13 cellular contexts compared by ENCODE assay signal in the genomic region with DNA sequence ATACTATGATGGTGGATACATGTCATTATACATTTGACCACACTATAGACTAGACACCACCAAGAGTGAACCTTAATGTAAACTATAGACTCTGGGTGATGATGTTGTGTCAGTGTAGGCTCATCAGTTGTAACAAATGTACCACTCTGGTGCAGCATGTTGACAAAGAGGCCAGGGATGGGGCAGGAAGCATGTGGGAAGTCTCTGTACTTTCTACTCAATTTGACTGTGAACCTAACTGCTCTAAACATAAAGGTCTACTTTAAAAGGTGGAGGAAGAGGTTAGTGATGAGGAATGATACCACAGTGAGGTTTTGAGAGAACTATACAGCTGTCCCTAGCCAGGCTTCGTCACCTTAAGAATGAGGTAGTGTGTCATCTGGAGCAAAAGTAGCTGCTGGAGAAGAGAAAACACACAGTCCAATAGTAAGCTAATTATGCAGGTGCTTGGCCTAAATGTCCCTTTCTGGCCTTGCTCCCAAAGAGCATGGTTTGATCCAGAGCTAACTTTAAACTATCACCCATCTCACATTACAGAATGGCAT. TPM values are rescaled to one million over a fixed set of nuclear protein-coding genes. Genes with fewer than 3 reads are reported as not detected.
DNase-seq lines count a peak whose midpoint lies in the region; ATAC-seq, FAIRE-seq and TF ChIP-seq lines count a peak whose summit lies in the region.
"Had no signal": no experiment of that assay in that cellular context is flagged by ENCODE, and none has a peak within 500 bp of the region (broad histone marks: within the 10 kb centered on the region; RNA-seq: fewer than 3 reads in every experiment).

No MANE protein-coding gene starts in this region.

- no peaks in the 10 kb centered on the region for H3K36me3 ChIP-seq in hepatocyte (replicated peaks; ENCODE audit: insufficient read depth, low read depth)

- H2AFZ ChIP-seq in hepatocyte = no peak overlapping the region

- H3K4me1 ChIP-seq in hepatocyte (ENCODE audit: insufficient read depth) = no peaks in the 10 kb centered on the region

- H3K4me3 ChIP-seq in hepatocyte = no peak overlapping the region

- DNase-seq in GM12891 (ENCODE audit: insufficient read length, low spot score) (no peak), GM19240 (ENCODE audit: insufficient read length, low spot score) (no peak), HUDEP-2 (lab: John Stamatoyannopoulos, UW; ENCODE audit: unreplicated experiment in 76 of 76) (no peak), hepatocyte (ENCODE audit: low spot score) (no peak), DMS153 treated with DMSO at 0.1 percent for 48 hours (lab: John Stamatoyannopoulos, UW; ENCODE audit: unreplicated experiment) (no peak)
- no peak for DNase-seq in activated T-helper 2 cell treated with anti-CD3 and anti-CD28 coated beads, Interferon-gamma antibody, Interleukin-2, Interleukin-4, amounts not matched to agents 10 μg/mL and 5 μg/mL and 100 μg/mL, durations not matched to agents 14 hours and 24 hours and 36 hours (ENCODE audit: low spot score)
- DNase-seq: activated gamma-delta T cell treated with Interleukin-2 at 50 U/mL for 16 hours, foreskin melanocyte, NCI-H187, nucleus accumbens had no signal

- peaks cover 5% of the 10 kb centered on the region for H3K36me3 Mint-ChIP-seq in activated T-helper 2 cell treated with anti-CD3 and anti-CD28 coated beads, Interferon-gamma antibody, Interleukin-2, Interleukin-4, amounts not matched to agents 10 μg/mL and 5 μg/mL and 100 μg/mL, durations not matched to agents 14 hours and 24 hours and 36 hours (ENCODE audit: low read depth)
- H3K36me3 Mint-ChIP-seq: CD4-positive, CD25-positive, alpha-beta regulatory T cell had no signal

- H3K4me2 ChIP-seq in hepatocyte = no peak overlapping the region

- no peak overlapping the region for H3K4me3 Mint-ChIP-seq in activated T-helper 2 cell treated with anti-CD3 and anti-CD28 coated beads, Interferon-gamma antibody, Interleukin-2, Interleukin-4, amounts not matched to agents 10 μg/mL and 5 μg/mL and 100 μg/mL, durations not matched to agents 14 hours and 24 hours and 36 hours (ENCODE audit: low read depth)
- H3K4me3 Mint-ChIP-seq: CD4-positive, CD25-positive, alpha-beta regulatory T cell had no signal

- no peaks in the 10 kb centered on the region for H3K27me3 Mint-ChIP-seq in activated T-helper 2 cell treated with anti-CD3 and anti-CD28 coated beads, Interferon-gamma antibody, Interleukin-2, Interleukin-4, amounts not matched to agents 10 μg/mL and 5 μg/mL and 100 μg/mL, durations not matched to agents 14 hours and 24 hours and 36 hours (ENCODE audit: low read depth)
- H3K27me3 Mint-ChIP-seq: CD4-positive, CD25-positive, alpha-beta regulatory T cell had no signal

- H3K9me3 ChIP-seq in hepatocyte (ENCODE audit: low read depth) = no peaks in the 10 kb centered on the region

- H3K9me2 ChIP-seq in hepatocyte (replicated peaks; ENCODE audit: insufficient read depth) = no peaks in the 10 kb centered on the region

- TF ChIP-seq CTCF in hepatocyte (IDR thresholded peaks at IDR 0.05; ENCODE audit: poor library complexity) = no peak

- intact Hi-C loops in activated T-helper 2 cell treated with anti-CD3 and anti-CD28 coated beads, Interferon-gamma antibody, Interleukin-2, Interleukin-4, amounts not matched to agents 10 μg/mL and 5 μg/mL and 100 μg/mL, durations not matched to agents 14 hours and 24 hours and 36 hours (cut with micrococcal nuclease) = loop anchor here (1.0 to 2.0 kb wide), 4 partner anchors 38 to 113 kb away; partner anchors contain the start of genes GRSF1 and UTP3

- peaks cover 20% of the 10 kb centered on the region for H3K4me1 Mint-ChIP-seq in activated T-helper 2 cell treated with anti-CD3 and anti-CD28 coated beads, Interferon-gamma antibody, Interleukin-2, Interleukin-4, amounts not matched to agents 10 μg/mL and 5 μg/mL and 100 μg/mL, durations not matched to agents 14 hours and 24 hours and 36 hours (ENCODE audit: low read depth)

- no peaks in the 10 kb centered on the region for H4K20me1 ChIP-seq in hepatocyte (ENCODE audit: insufficient read depth, poor library complexity, severe bottlenecking)

- H3K9me3 Mint-ChIP-seq in activated T-helper 2 cell treated with anti-CD3 and anti-CD28 coated beads, Interferon-gamma antibody, Interleukin-2, Interleukin-4, amounts not matched to agents 10 μg/mL and 5 μg/mL and 100 μg/mL, durations not matched to agents 14 hours and 24 hours and 36 hours = no peaks in the 10 kb centered on the region
- H3K9me3 Mint-ChIP-seq: CD4-positive, CD25-positive, alpha-beta regulatory T cell had no signal

- H3K27ac ChIP-seq in hepatocyte = no peak overlapping the region

- peak overlapping the region; percentile 59 for H3K27ac Mint-ChIP-seq in activated T-helper 2 cell treated with anti-CD3 and anti-CD28 coated beads, Interferon-gamma antibody, Interleukin-2, Interleukin-4, amounts not matched to agents 10 μg/mL and 5 μg/mL and 100 μg/mL, durations not matched to agents 14 hours and 24 hours and 36 hours

- WGBS in hepatocyte (ENCODE audit: low lambda C conversion rate, missing lambda C conversion rate) = 95% methylated on average over 1 of the region's 1 CpG

- H3K27me3 ChIP-seq in hepatocyte = no peaks in the 10 kb centered on the region

- no peak for TF ChIP-seq POLR2A in GM12891 (IDR thresholded peaks at IDR 0.05; ENCODE audit: low read depth, low read length)

- H3K79me2 ChIP-seq in hepatocyte = no peaks in the 10 kb centered on the region

- peak; percentile 85 for FAIRE-seq in GM12891 (lab: Jason Lieb, UNC)

- ATAC-seq in GM19043 (IDR thresholded peaks at IDR 0.05; ENCODE audit: low read depth, unreplicated experiment) = peak; percentile 67
- ATAC-seq in HG03039 (IDR thresholded peaks at IDR 0.05; ENCODE audit: unreplicated experiment) = peak; percentile 61

TF ChIP-seq in GM12891, 5 proteins besides CTCF, POLR2A, EP300 and RAD21:
- TF ChIP-seq PAX5 (IDR thresholded peaks at IDR 0.05; ENCODE audit: insufficient read depth, low read length, severe bottlenecking) = no peak
- TF ChIP-seq TAF1 (IDR thresholded peaks at IDR 0.05; ENCODE audit: low read depth, low read length) = no peak
- no peak for TF ChIP-seq SPI1 (IDR thresholded peaks at IDR 0.05; ENCODE audit: low read depth, low read length)
- TF ChIP-seq POLR2AphosphoS5 (IDR thresholded peaks at IDR 0.05; ENCODE audit: low read depth, low read length) = no peak
TF ChIP-seq in GM12891: peak in this region for 0.

RNA-seq across cellular contexts. Expression of gene GRSF1, which starts 38.4 kb away (rescaled TPM):
- polyA plus RNA-seq in GM12891 (2012; ENCODE audit: low read depth, missing spikeins) = 61.5 TPM
- total RNA-seq in activated T-helper 2 cell treated with anti-CD3 and anti-CD28 coated beads, Interferon-gamma antibody, Interleukin-2, Interleukin-4, amounts not matched to agents 10 μg/mL and 5 μg/mL and 100 μg/mL, durations not matched to agents 14 hours and 24 hours and 36 hours = 120 and 121 TPM in 2 replicates
- 85.1 and 85.4 TPM in 2 replicates for total RNA-seq in hepatocyte
- polyA plus RNA-seq in hepatocyte = 78.2 and 80.0 TPM in 2 replicates
